Comparison of ENCODE assay signal across 12 cellular contexts in genomic region chr6:154981071-154981373, GRCh38. TPM values are rescaled to one million over a fixed set of nuclear protein-coding genes. Genes with fewer than 3 reads are reported as not detected.
A peak's percentile ranks its signal among the peaks of the same experiment; 100 is the strongest.
DNase-seq lines count a peak whose midpoint lies in the region; ATAC-seq and TF ChIP-seq lines count a peak whose summit lies in the region.
"Had no signal": no experiment of that assay in that cellular context is flagged by ENCODE, and none has a peak within 500 bp of the region (broad histone marks: within the 10 kb centered on the region; RNA-seq: fewer than 3 reads in every experiment).

No MANE protein-coding gene starts in this region.

- TF ChIP-seq POLR2A in transverse colon (IDR thresholded peaks at IDR 0.05): no peak

- peak; percentile 73 for ATAC-seq in GM18519 (IDR thresholded peaks at IDR 0.05; ENCODE audit: low FRiP score, unreplicated experiment)
- peak; percentile 84 for ATAC-seq in GM21576 (IDR thresholded peaks at IDR 0.05; ENCODE audit: unreplicated experiment)
- peak; percentile 59 for ATAC-seq in HG03571 (IDR thresholded peaks at IDR 0.05; ENCODE audit: unreplicated experiment)
- no peak for ATAC-seq in omental fat pad (ENCODE audit: low FRiP score)
- ATAC-seq: PC-3, WTC11 had no signal

- in situ Hi-C loops in transverse colon (cut with MboI; ENCODE audit: low pct_ligation_motif_present in 1 of 4, low pct_unique_long_range_greater_than_20kb in 1 of 4, low sequenced_read_pairs in 3 of 4): no loop called here

- H3K4me1 ChIP-seq in transverse colon: no peaks in the 10 kb centered on the region

- intact Hi-C loops in transverse colon (cut with DNase I; ENCODE audit: low total_unique reads): no loop called here

- H3K27ac ChIP-seq in transverse colon: no peak overlapping the region

- peak; percentile 69 for DNase-seq in mucosa of gallbladder (ENCODE audit: low spot score)
- no peak for DNase-seq in mesenteric fat pad (ENCODE audit: low spot score)
- DNase-seq in hepatic stellate cell (ENCODE audit: low spot score): no peak
- DNase-seq in transverse colon: no peak
- DNase-seq in omental fat pad (ENCODE audit: low spot score): no peak
- DNase-seq: activated naive CD4-positive, alpha-beta T cell treated with anti-CD3 and anti-CD28 coated beads for 36 hours; DMS 273 treated with DMSO at 0.1 percent for 48 hours; PC-3 had no signal

- H3K27me3 ChIP-seq in transverse colon: no peaks in the 10 kb centered on the region

- H3K4me3 ChIP-seq in transverse colon: no peak overlapping the region

- TF ChIP-seq EP300 in transverse colon (IDR thresholded peaks at IDR 0.05; ENCODE audit: low read depth): no peak

- H3K36me3 ChIP-seq in transverse colon: no peaks in the 10 kb centered on the region

- no peaks in the 10 kb centered on the region for H3K9me3 ChIP-seq in transverse colon

- 29 to 31% methylated on average over 4 of the region's 4 CpGs for WGBS in transverse colon (ENCODE audit: low coverage in 1 of 2), 2 donors

- TF ChIP-seq CTCF in transverse colon (IDR thresholded peaks at IDR 0.05) (no peak), omental fat pad (IDR thresholded peaks at IDR 0.05) (no peak)

RNA-seq across cellular contexts. Expression of gene TIAM2, which starts 14.1 kb away (rescaled TPM):
- total RNA-seq in mucosa of gallbladder: 24.6 TPM
- 5.9 TPM for total RNA-seq in mesenteric fat pad
- 10 to 100 TPM in 1 of 4 donors, 1 to 10 TPM in 3; 4.2 to 12.7 (median 7.5) TPM for total RNA-seq in transverse colon
- total RNA-seq in omental fat pad: 10 to 100 TPM in 1 of 4 donors, 1 to 10 TPM in 3; 4.8 to 10.6 (median 6.4) TPM
